Comparison of ENCODE assay signal across 8 cellular contexts in genomic region chr6:36546664-36546957, GRCh38. TPM values are rescaled to one million over a fixed set of nuclear protein-coding genes. Genes with fewer than 3 reads are reported as not detected.
DNase-seq lines count a peak whose midpoint lies in the region; ATAC-seq and TF ChIP-seq lines count a peak whose summit lies in the region.

No MANE protein-coding gene starts in this region.

- peaks cover 25% of the 10 kb centered on the region for H3K4me1 Mint-ChIP-seq in mesothelial cell of epicardium

- H3K27ac Mint-ChIP-seq in mesothelial cell of epicardium: peak overlapping the region; percentile 96

- peak overlapping the region; percentile 96 for H3K27ac ChIP-seq in HUES48 (ENCODE audit: low read depth, low read length)
- peak overlapping the region; percentile 98 for H3K27ac ChIP-seq in caudate nucleus (ENCODE audit: low read depth, low read length)

- H3K4me3 ChIP-seq in AG04449 (ENCODE audit: low read depth, low read length) (peak overlapping the region; percentile 98), HUES48 (ENCODE audit: low read depth, low read length) (peak overlapping the region; percentile 69)

- peak overlapping the region; percentile 93 for H3K4me3 Mint-ChIP-seq in mesothelial cell of epicardium

- no peaks in the 10 kb centered on the region for H3K27me3 Mint-ChIP-seq in mesothelial cell of epicardium (ENCODE audit: low read depth)

- H3K4me1 ChIP-seq in HUES48 (ENCODE audit: control insufficient read depth, insufficient read depth, low read length): peaks cover 14% of the 10 kb centered on the region

- no peaks in the 10 kb centered on the region for H3K36me3 Mint-ChIP-seq in mesothelial cell of epicardium

- no peaks in the 10 kb centered on the region for H3K27me3 ChIP-seq in HUES48 (ENCODE audit: control insufficient read depth, insufficient read depth, low read length)

- H3K9me3 Mint-ChIP-seq in mesothelial cell of epicardium: no peaks in the 10 kb centered on the region

- ATAC-seq in GM21367 (IDR thresholded peaks at IDR 0.05; ENCODE audit: unreplicated experiment): no peak

- peak overlapping the region; percentile 69 for H3K9ac ChIP-seq in HUES48 (ENCODE audit: low read depth, low read length)

- no peaks in the 10 kb centered on the region for H3K9me3 ChIP-seq in HUES48 (ENCODE audit: control insufficient read depth, insufficient read depth, low read length)

- POLR2A ChIA-PET in AG04449 (lab: Yijun Ruan, JAX): interaction anchor here (0.9 to 1.0 kb wide), 2 partner anchors 12 to 49 kb away, joined by 3 to 4 read pairs; no protein-coding TSS in a partner anchor

- peaks cover 5% of the 10 kb centered on the region; the same call in 1 of the 2 replicates for H3K36me3 ChIP-seq in HUES48 (ENCODE audit: control insufficient read depth, insufficient read depth, low read length)

- no peak for TF ChIP-seq CTCF in AG04449 (IDR thresholded peaks at IDR 0.05; ENCODE audit: insufficient read depth, low read length, missing control alignments)
- TF ChIP-seq CTCF in mesothelial cell of epicardium (IDR thresholded peaks at IDR 0.05; ENCODE audit: unreplicated experiment): no peak

- CTCF ChIA-PET in AG04449 (lab: Yijun Ruan, JAX): interaction anchor here (0.8 to 1.6 kb wide), 6 partner anchors 12 to 64 kb away, joined by 3 to 6 read pairs (median 4); no protein-coding TSS in a partner anchor

- DNase-seq in AG04449 (ENCODE audit: low read depth, low spot score) (no peak), caudate nucleus (lab: John Stamatoyannopoulos, UW) (peak in 7 of 61 donors; percentile 21 to 65 (median 48)), mesothelial cell of epicardium (ENCODE audit: low spot score in 2 of 2, unreplicated experiment in 2 of 2) (no peak), cerebellar nuclear complex (lab: John Stamatoyannopoulos, UW) (no peak), NCI-H82 (lab: John Stamatoyannopoulos, UW) (no peak)
- no peak for DNase-seq in activated CD8-positive, alpha-beta memory T cell treated with anti-CD3 and anti-CD28 coated beads, Interleukin-2, amount 50 U/mL, for 4 hours

RNA-seq across cellular contexts. Expression of gene STK38, which starts 0.7 kb away (rescaled TPM):
- 46.3 to 47.8 TPM (median 47.7 TPM) in 3 replicates for total RNA-seq in mesothelial cell of epicardium

RNA-seq across cellular contexts. Expression of gene SRSF3, which starts 47.6 kb away (rescaled TPM):
- 404 to 411 TPM (median 407 TPM) in 3 replicates for total RNA-seq in mesothelial cell of epicardium
